ENCODE assay signal across 1 cellular context in genomic region chr6:36442671-36443497, GRCh38.
TF ChIP-seq lines count a peak whose summit lies in the region.

KCTD20 (plus strand) TSS chr6:36443000; CDS start chr6:36470098, 27,098 bp downstream.
PXT1 (minus strand) TSS chr6:36442854; CDS start chr6:36426082, 16,772 bp downstream.

TF ChIP-seq in HepG2, 621 proteins besides CTCF, POLR2A, EP300 and RAD21 (continued from another document and continues in another):
- no peak for TF ChIP-seq MBNL3 (CRISPR knock-in tag; conservative IDR thresholded peaks at IDR 0.05)
- peak; percentile 96 for TF ChIP-seq ZNF687 (CRISPR knock-in tag; IDR thresholded peaks at IDR 0.05)
- TF ChIP-seq KLF15 (CRISPR knock-in tag; IDR thresholded peaks at IDR 0.05; ENCODE audit: borderline replicate concordance), result no peak
- peak; percentile 76; the same call in 1 of the 2 replicates for TF ChIP-seq MXD4 (CRISPR knock-in tag; IDR thresholded peaks at IDR 0.05)
- TF ChIP-seq ZNF343 (CRISPR knock-in tag; IDR thresholded peaks at IDR 0.05), result peak; percentile 76
- TF ChIP-seq ZFP82 (CRISPR knock-in tag; IDR thresholded peaks at IDR 0.05; ENCODE audit: borderline replicate concordance), result 0 out of 2 replicates have a peak, but pooled peaks have one; percentile 37
- TF ChIP-seq NR2F2 (IDR thresholded peaks at IDR 0.05; ENCODE audit: borderline replicate concordance, low read depth), result peak; percentile 37; the same call in 1 of the 2 replicates
- no peak for TF ChIP-seq FOXC1 (CRISPR knock-in tag; IDR thresholded peaks at IDR 0.05; ENCODE audit: borderline replicate concordance)
- no peak for TF ChIP-seq PAWR (CRISPR knock-in tag; IDR thresholded peaks at IDR 0.05; ENCODE audit: borderline replicate concordance)
- 0 out of 2 replicates have a peak, but pooled peaks have one; percentile 18 for TF ChIP-seq ZMAT5 (CRISPR knock-in tag; IDR thresholded peaks at IDR 0.05; ENCODE audit: borderline replicate concordance, low read depth)
- TF ChIP-seq SMARCC2 (IDR thresholded peaks at IDR 0.05), result 0 out of 2 replicates have a peak, but pooled peaks have one; percentile 5
- TF ChIP-seq TFAP4 (IDR thresholded peaks at IDR 0.05; ENCODE audit: borderline replicate concordance, low read depth), result peak; percentile 6; the same call in 1 of the 2 replicates
- TF ChIP-seq TEAD3 (CRISPR knock-in tag; optimal IDR thresholded peaks at IDR 0.05; ENCODE audit: borderline replicate concordance), result peak; percentile 86
- TF ChIP-seq SMYD3 (CRISPR knock-in tag; IDR thresholded peaks at IDR 0.05), result no peak
- peak; percentile 71 for TF ChIP-seq ZNF160 (CRISPR knock-in tag; IDR thresholded peaks at IDR 0.05)
- TF ChIP-seq HNRNPK (IDR thresholded peaks at IDR 0.05; ENCODE audit: low read depth, low read length, poor library complexity, severe bottlenecking), result no peak
- 0 out of 2 replicates have a peak, but pooled peaks have one; percentile 51 for TF ChIP-seq ZNF446 (CRISPR knock-in tag; IDR thresholded peaks at IDR 0.05)
- peak; percentile 57; the same call in 1 of the 2 replicates for TF ChIP-seq ZMYM4 (CRISPR knock-in tag; IDR thresholded peaks at IDR 0.05)
- TF ChIP-seq ZSCAN22 (CRISPR knock-in tag; IDR thresholded peaks at IDR 0.05), result no peak
- peak; percentile 80 for TF ChIP-seq ATF7-NPFF (CRISPR knock-in tag; IDR thresholded peaks at IDR 0.05; ENCODE audit: low read depth)
- peak; percentile 58 for TF ChIP-seq ZNF124 (CRISPR knock-in tag; IDR thresholded peaks at IDR 0.05)
- no peak for TF ChIP-seq ZKSCAN1 (IDR thresholded peaks at IDR 0.05; ENCODE audit: low read length)
- no peak for TF ChIP-seq MTF2 (CRISPR knock-in tag; IDR thresholded peaks at IDR 0.05; ENCODE audit: borderline replicate concordance)
- TF ChIP-seq ZFP36L1 (CRISPR knock-in tag; IDR thresholded peaks at IDR 0.05), result no peak; the same call in 1 of the 2 replicates
- peak; percentile 76; the same call in 1 of the 2 replicates for TF ChIP-seq ZNF747 (CRISPR knock-in tag; IDR thresholded peaks at IDR 0.05; ENCODE audit: borderline replicate concordance)
- TF ChIP-seq ZNF431 (CRISPR knock-in tag; IDR thresholded peaks at IDR 0.05; ENCODE audit: borderline replicate concordance, low read depth), result peak; percentile 90; the same call in 1 of the 2 replicates
- TF ChIP-seq RFX3 (CRISPR knock-in tag; IDR thresholded peaks at IDR 0.05), result no peak
- TF ChIP-seq PRDM4 (CRISPR knock-in tag; IDR thresholded peaks at IDR 0.05; ENCODE audit: borderline replicate concordance), result peak; percentile 84
- TF ChIP-seq GATAD1 (CRISPR knock-in tag; IDR thresholded peaks at IDR 0.05), result peak; percentile 86
- TF ChIP-seq DNMT1 (CRISPR knock-in tag; IDR thresholded peaks at IDR 0.05), result peak; percentile 59; the same call in 1 of the 2 replicates
- TF ChIP-seq ZMAT3 (CRISPR knock-in tag; conservative IDR thresholded peaks at IDR 0.05), result peak; percentile 86; the same call in 1 of the 2 replicates
- TF ChIP-seq ZBTB7A (CRISPR knock-in tag; IDR thresholded peaks at IDR 0.05), result peak; percentile 36; the same call in 1 of the 2 replicates
- TF ChIP-seq ZBTB10 (CRISPR knock-in tag; IDR thresholded peaks at IDR 0.05; ENCODE audit: borderline replicate concordance), result peak; percentile 91; the same call in 1 of the 2 replicates
- TF ChIP-seq ZNF83 (CRISPR knock-in tag; IDR thresholded peaks at IDR 0.05; ENCODE audit: borderline replicate concordance), result no peak
- peak; percentile 79; the same call in 1 of the 2 replicates for TF ChIP-seq KAT8 (CRISPR knock-in tag; IDR thresholded peaks at IDR 0.05)
- TF ChIP-seq DMTF1 (CRISPR knock-in tag; IDR thresholded peaks at IDR 0.05), result no peak
- TF ChIP-seq ZNF501 (CRISPR knock-in tag; IDR thresholded peaks at IDR 0.05), result peak; percentile 72
- TF ChIP-seq PRMT3 (CRISPR knock-in tag; IDR thresholded peaks at IDR 0.05; ENCODE audit: borderline replicate concordance, low read depth), result no peak; the same call in 1 of the 2 replicates
- peak; percentile 13 for TF ChIP-seq ZNF18 (CRISPR knock-in tag; IDR thresholded peaks at IDR 0.05; ENCODE audit: insufficient replicate concordance)
- TF ChIP-seq HOXA9 (CRISPR knock-in tag; IDR thresholded peaks at IDR 0.05; ENCODE audit: borderline replicate concordance), result 0 out of 2 replicates have a peak, but pooled peaks have one; percentile 70
- no peak for TF ChIP-seq NKX3-1 (CRISPR knock-in tag; IDR thresholded peaks at IDR 0.05)
- TF ChIP-seq NPAS2 (CRISPR knock-in tag; IDR thresholded peaks at IDR 0.05; ENCODE audit: borderline replicate concordance), result no peak
- peak; percentile 62; the same call in 1 of the 2 replicates for TF ChIP-seq ZNF430 (CRISPR knock-in tag; IDR thresholded peaks at IDR 0.05)
- TF ChIP-seq ZNF484 (CRISPR knock-in tag; IDR thresholded peaks at IDR 0.05; ENCODE audit: borderline replicate concordance, low read depth), result peak; percentile 74; the same call in 1 of the 2 replicates
- TF ChIP-seq TAF1 (CRISPR knock-in tag; IDR thresholded peaks at IDR 0.05), result peak; percentile 96
- peak; percentile 53; the same call in 1 of the 2 replicates for TF ChIP-seq ZNF777 (CRISPR knock-in tag; IDR thresholded peaks at IDR 0.05)
- TF ChIP-seq HHEX (CRISPR knock-in tag; IDR thresholded peaks at IDR 0.05), result no peak
- TF ChIP-seq SRSF1 (optimal IDR thresholded peaks at IDR 0.05; ENCODE audit: low read depth, low read length), result no peak
